18 cellular contexts compared by ENCODE assay signal in the genomic region with DNA sequence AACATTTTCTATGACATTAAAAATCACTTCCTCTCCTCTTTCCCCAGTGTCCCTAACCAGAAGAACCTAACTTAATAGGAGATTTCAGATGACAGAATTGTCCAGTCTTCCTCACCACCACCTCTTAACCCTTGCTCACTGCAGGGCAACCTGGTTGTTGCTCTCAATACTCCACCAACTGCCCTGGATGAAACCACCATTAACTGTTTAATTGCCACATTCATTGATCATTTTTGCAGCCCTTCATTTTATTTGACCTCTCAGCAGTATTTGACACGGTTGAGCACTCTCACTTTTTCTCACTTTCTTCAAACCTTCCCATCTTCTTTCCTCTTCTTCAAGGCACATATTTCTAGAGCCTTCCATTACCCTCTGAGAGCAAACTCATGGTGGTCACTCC.
DNase-seq lines count a peak whose midpoint lies in the region; ATAC-seq, FAIRE-seq and TF ChIP-seq lines count a peak whose summit lies in the region.
"Had no signal": no experiment of that assay in that cellular context is flagged by ENCODE, and none has a peak within 500 bp of the region (broad histone marks: within the 10 kb centered on the region; RNA-seq: fewer than 3 reads in every experiment).

No MANE protein-coding gene starts in this region.

- H3K9me3 ChIP-seq in A549, result no peaks in the 10 kb centered on the region
- H3K9me3 ChIP-seq in Panc1 (ENCODE audit: control insufficient read depth, insufficient read depth, low read depth, low read length), result no peaks in the 10 kb centered on the region
- no peaks in the 10 kb centered on the region for H3K9me3 ChIP-seq in esophagus muscularis mucosa

- H3K27me3 ChIP-seq in Panc1 (ENCODE audit: control insufficient read depth, insufficient read depth, low read length), result no peaks in the 10 kb centered on the region
- H3K27me3 ChIP-seq in esophagus muscularis mucosa, result no peaks in the 10 kb centered on the region

- TF ChIP-seq RAD21 in A549 (conservative IDR thresholded peaks at IDR 0.05 in 1 of 2, IDR thresholded peaks at IDR 0.05 in 1 of 2), result no peak

- peaks cover 7% of the 10 kb centered on the region for H3K9me3 Mint-ChIP-seq in osteocyte (ENCODE audit: unreplicated experiment)
- H3K9me3 Mint-ChIP-seq in stimulated activated memory B cell treated with anti-CD40 and anti-IgM and Interleukin-4, amounts not matched to agents 10 μg/mL and 1 μg/mL and 100 μg/mL, for 72 hours, result no peaks in the 10 kb centered on the region
- H3K9me3 Mint-ChIP-seq: H9 had no signal

- peaks cover 9% of the 10 kb centered on the region for H3K36me3 Mint-ChIP-seq in osteocyte (ENCODE audit: unreplicated experiment)
- peaks cover 28% of the 10 kb centered on the region for H3K36me3 Mint-ChIP-seq in stimulated activated memory B cell treated with anti-CD40 and anti-IgM and Interleukin-4, amounts not matched to agents 10 μg/mL and 1 μg/mL and 100 μg/mL, for 72 hours

- TF ChIP-seq EP300 in A549 (IDR thresholded peaks at IDR 0.05), result no peak
- TF ChIP-seq EP300 in esophagus muscularis mucosa (IDR thresholded peaks at IDR 0.05), result no peak

- TF ChIP-seq CTCF in A549 (IDR thresholded peaks at IDR 0.05) (no peak), Panc1 (IDR thresholded peaks at IDR 0.05) (no peak), esophagus muscularis mucosa (IDR thresholded peaks at IDR 0.05) (no peak), osteocyte (IDR thresholded peaks at IDR 0.05) (no peak)

- no TSS peak for BruUV-seq in Panc1 (replicated peaks; lab: Mats Ljungman, UMichigan)

- H3K27ac ChIP-seq in A549 (peak overlapping the region; percentile 82 to 91), Panc1 (ENCODE audit: low read length) (peak overlapping the region; percentile 100), esophagus muscularis mucosa (replicated peaks in 1 of 4) (peak overlapping the region; percentile 3 to 56 (median 18))
- H3K27ac ChIP-seq: PC-9 had no signal

- H3K27ac Mint-ChIP-seq in osteocyte (ENCODE audit: unreplicated experiment), result peak overlapping the region; percentile 86
- H3K27ac Mint-ChIP-seq in stimulated activated memory B cell treated with anti-CD40 and anti-IgM and Interleukin-4, amounts not matched to agents 10 μg/mL and 1 μg/mL and 100 μg/mL, for 72 hours, result no peak overlapping the region
- H3K27ac Mint-ChIP-seq: H9 had no signal

- H3K4me1 ChIP-seq in A549 (peaks cover 74% of the 10 kb centered on the region), Panc1 (ENCODE audit: control insufficient read depth, insufficient read depth, low read length) (peaks cover 97% of the 10 kb centered on the region), esophagus muscularis mucosa (peaks cover 75 to 97% (median 88%) of the 10 kb centered on the region in 4 donors)

- ATAC-seq in A549, result no peak
- no peak for ATAC-seq in Panc1
- ATAC-seq in stimulated activated memory B cell treated with anti-CD40 and anti-IgM and Interleukin-4, amounts not matched to agents 10 μg/mL and 1 μg/mL and 100 μg/mL, for 72 hours, result no peak
- no peak for ATAC-seq in HG02973 (IDR thresholded peaks at IDR 0.05; ENCODE audit: unreplicated experiment)
- ATAC-seq: K562 had no signal

- in situ Hi-C loops in Panc1 (cut with HindIII; ENCODE audit: low pct_unique_long_range_greater_than_20kb, low sequenced_read_pairs), result no loop called here

- no peaks in the 10 kb centered on the region for H3K27me3 Mint-ChIP-seq in osteocyte (ENCODE audit: unreplicated experiment)
- no peaks in the 10 kb centered on the region for H3K27me3 Mint-ChIP-seq in stimulated activated memory B cell treated with anti-CD40 and anti-IgM and Interleukin-4, amounts not matched to agents 10 μg/mL and 1 μg/mL and 100 μg/mL, for 72 hours

- intact Hi-C loops in Panc1 (cut with micrococcal nuclease; ENCODE audit: unreplicated experiment), result no loop called here
- intact Hi-C loops in esophagus muscularis mucosa (cut with DNase I), result no loop called here

- H3K4me3 ChIP-seq in A549 (no peak overlapping the region), Panc1 (ENCODE audit: low read depth in 2 of 2, low read length in 2 of 2) (no peak overlapping the region), esophagus muscularis mucosa (no peak overlapping the region)
- H3K4me3 ChIP-seq: K562, PC-9 had no signal

- WGBS in A549 (ENCODE audit: missing lambda C conversion rate), result 84% methylated on average over 1 of the region's 1 CpG
- WGBS in esophagus muscularis mucosa, result 83% methylated on average over 1 of the region's 1 CpG

- no peak for FAIRE-seq in A549 (lab: Jason Lieb, UNC)
- FAIRE-seq: HTR-8/SVneo, K562 had no signal

- H3K36me3 ChIP-seq in Panc1 (ENCODE audit: control insufficient read depth, insufficient read depth, low read length), result no peaks in the 10 kb centered on the region; the same call in 1 of the 2 replicates
- no peaks in the 10 kb centered on the region for H3K36me3 ChIP-seq in esophagus muscularis mucosa

- peak overlapping the region; percentile 80; the same call in 2 of the 3 replicates for H3K4me2 ChIP-seq in A549
- H3K4me2 ChIP-seq: PC-9 had no signal

- no peak for TF ChIP-seq POLR2A in A549 (IDR thresholded peaks at IDR 0.05; ENCODE audit: low read length)
- TF ChIP-seq POLR2A in esophagus muscularis mucosa (IDR thresholded peaks at IDR 0.05; ENCODE audit: low read depth), result no peak

- POLR2A ChIA-PET in A549 (lab: Yijun Ruan, JAX) (no interaction called here), Panc1 (lab: Charles Lee) (no interaction called here)

- CTCF ChIA-PET in A549 (lab: Yijun Ruan, JAX) (no interaction called here), Panc1 (lab: Charles Lee) (no interaction called here)

- peak overlapping the region; percentile 24 for H3K4me3 Mint-ChIP-seq in osteocyte (ENCODE audit: unreplicated experiment)
- H3K4me3 Mint-ChIP-seq in stimulated activated memory B cell treated with anti-CD40 and anti-IgM and Interleukin-4, amounts not matched to agents 10 μg/mL and 1 μg/mL and 100 μg/mL, for 72 hours, result no peak overlapping the region
- H3K4me3 Mint-ChIP-seq: H9 had no signal

- H3K4me1 Mint-ChIP-seq in osteocyte (ENCODE audit: unreplicated experiment), result peaks cover 56% of the 10 kb centered on the region
- H3K4me1 Mint-ChIP-seq in stimulated activated memory B cell treated with anti-CD40 and anti-IgM and Interleukin-4, amounts not matched to agents 10 μg/mL and 1 μg/mL and 100 μg/mL, for 72 hours, result peaks cover 14% of the 10 kb centered on the region

- DNase-seq in A549 (ENCODE audit: low read depth in 1 of 2, low spot score in 1 of 2) (no peak), Panc1 (ENCODE audit: low read depth, low spot score) (no peak), esophagus muscularis mucosa (ENCODE audit: extremely low spot score) (no peak), osteocyte (ENCODE audit: extremely low spot score, unreplicated experiment) (no peak)
- DNase-seq in activated CD4-positive, alpha-beta T cell treated with anti-CD3 and anti-CD28 coated beads for 1 hour, result no peak
- DNase-seq in stimulated activated CD4-positive, alpha-beta T cell treated with anti-CD3 and anti-CD28 coated beads, Interleukin-12 subunit alpha, Interleukin-12 subunit beta, amount 100 ng/mL, for 4 hours, result no peak
- DNase-seq: AML-193, H9, NCI-H1105, NCI-H187, NCI-H446, NCI-H748 treated with DMSO at 0.1 percent for 48 hours, PC-9, Right ventricle myocardium superior had no signal

TF ChIP-seq in A549, 52 proteins besides CTCF, POLR2A, EP300 and RAD21:
- TF ChIP-seq, protein P1, sequence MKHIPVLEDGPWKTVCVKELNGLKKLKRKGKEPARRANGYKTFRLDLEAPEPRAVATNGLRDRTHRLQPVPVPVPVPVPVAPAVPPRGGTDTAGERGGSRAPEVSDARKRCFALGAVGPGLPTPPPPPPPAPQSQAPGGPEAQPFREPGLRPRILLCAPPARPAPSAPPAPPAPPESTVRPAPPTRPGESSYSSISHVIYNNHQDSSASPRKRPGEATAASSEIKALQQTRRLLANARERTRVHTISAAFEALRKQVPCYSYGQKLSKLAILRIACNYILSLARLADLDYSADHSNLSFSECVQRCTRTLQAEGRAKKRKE (CRISPR knock-in tag; IDR thresholded peaks at IDR 0.05; ENCODE audit: low read depth), result no peak
- TF ChIP-seq KDM5A (IDR thresholded peaks at IDR 0.05) (no peak), RCOR1 (IDR thresholded peaks at IDR 0.05; ENCODE audit: low read depth, low read length) (no peak), EHMT2 (IDR thresholded peaks at IDR 0.05; ENCODE audit: low read depth) (no peak), MAFK (IDR thresholded peaks at IDR 0.05; ENCODE audit: partially characterized antibody) (peak; percentile 5)

Comparison
In these comparisons a context has a peak if more than half of its experiments do, and no peak if none do; other contexts are left out.
1. H3K27ac ChIP-seq: peak in every context shown above with its lines; median percentile 100 in Panc1; 86 in A549; 18 in esophagus muscularis mucosa.